11 cellular contexts compared by ENCODE assay signal in genomic region chr15:35229085-35229484, GRCh38.
"Had no signal": no experiment of that assay in that cellular context is flagged by ENCODE, and none has a peak within 500 bp of the region (broad histone marks: within the 10 kb centered on the region; RNA-seq: fewer than 3 reads in every experiment).

No MANE protein-coding gene starts in this region.

- H3K9ac ChIP-seq: GM23248 had no signal

- ATAC-seq: GM23338, HCT116 had no signal

- H3K4me3 ChIP-seq: GM23248, GM23338, HAP-1 had no signal

- H3K9me3 ChIP-seq: HAP-1 had no signal

- H3K27ac ChIP-seq: GM23248 had no signal

- H3K36me3 ChIP-seq: HAP-1 had no signal

- FAIRE-seq: H1, H54 had no signal

- DNase-seq: GM23248, GOT3, H7, H9, HCEC 1CT, HFFc6 had no signal

- H3K4me1 ChIP-seq: HAP-1 had no signal

- H2AFZ ChIP-seq: GM23248, GM23338 had no signal

- H3K4me2 ChIP-seq: GM23338 had no signal
